Comparison of ENCODE assay signal across 18 cellular contexts in genomic region chr20:6976096-6976495, GRCh38.
"Had no signal": no experiment of that assay in that cellular context is flagged by ENCODE, and none has a peak within 500 bp of the region (broad histone marks: within the 10 kb centered on the region; RNA-seq: fewer than 3 reads in every experiment).

No MANE protein-coding gene starts in this region.

- H3K27me3 Mint-ChIP-seq: activated naive CD4-positive, alpha-beta T cell treated with anti-CD3 and anti-CD28 coated beads, Interleukin-2, amount 50 U/mL, for 24 hours; natural killer cell treated with Interleukin-12 subunit alpha and Interleukin-12 subunit beta and Interleukin-15 and Interleukin-18, amount 100 ng/mL, for 72 hours had no signal

- H3K4me1 Mint-ChIP-seq: activated naive CD4-positive, alpha-beta T cell treated with anti-CD3 and anti-CD28 coated beads, Interleukin-2, amount 50 U/mL, for 24 hours; immature natural killer cell; mesothelial cell of epicardium had no signal

- H3K27ac Mint-ChIP-seq: activated naive CD4-positive, alpha-beta T cell treated with anti-CD3 and anti-CD28 coated beads, Interleukin-2, amount 50 U/mL, for 24 hours; immature natural killer cell; mesothelial cell of epicardium; natural killer cell treated with Interleukin-12 subunit alpha and Interleukin-12 subunit beta and Interleukin-15 and Interleukin-18, amount 100 ng/mL, for 72 hours had no signal

- H3K9me3 ChIP-seq: suprapubic skin, vagina had no signal

- DNase-seq: activated CD8-positive, alpha-beta memory T cell treated with anti-CD3 and anti-CD28 coated beads for 24 hours; activated CD8-positive, alpha-beta memory T cell treated with anti-CD3 and anti-CD28 coated beads, Interleukin-2, amount 50 U/mL, for 48 hours; activated effector memory CD4-positive, alpha-beta T cell treated with Interleukin-2 at 50 U/mL for 16 hours; activated T-cell treated with anti-CD3 and anti-CD28 coated beads, Interleukin-2, amount 50 U/mL, for 48 hours; erythroblast; immature natural killer cell; left colon; lower lobe of right lung; stimulated activated naive CD4-positive, alpha-beta T cell treated with Interleukin-2 at 50 U/mL for 16 hours; T-helper 1 cell; T-helper 9 cell; trophoblast cell had no signal

- H3K4me3 ChIP-seq: cardiac muscle cell, lower lobe of right lung, suprapubic skin, vagina had no signal

- H3K4me1 ChIP-seq: lower lobe of right lung, suprapubic skin, vagina had no signal

- H3K27me3 ChIP-seq: cardiac muscle cell, suprapubic skin, vagina had no signal

- H3K27ac ChIP-seq: cardiac muscle cell, lower lobe of right lung, suprapubic skin, vagina had no signal

- H3K36me3 ChIP-seq: cardiac muscle cell, lower lobe of right lung, suprapubic skin, vagina had no signal

- H3K36me3 Mint-ChIP-seq: activated naive CD4-positive, alpha-beta T cell treated with anti-CD3 and anti-CD28 coated beads, Interleukin-2, amount 50 U/mL, for 24 hours; immature natural killer cell; mesothelial cell of epicardium; natural killer cell treated with Interleukin-12 subunit alpha and Interleukin-12 subunit beta and Interleukin-15 and Interleukin-18, amount 100 ng/mL, for 72 hours had no signal

- H3K4me3 Mint-ChIP-seq: activated naive CD4-positive, alpha-beta T cell treated with anti-CD3 and anti-CD28 coated beads, Interleukin-2, amount 50 U/mL, for 24 hours; immature natural killer cell; mesothelial cell of epicardium; natural killer cell treated with Interleukin-12 subunit alpha and Interleukin-12 subunit beta and Interleukin-15 and Interleukin-18, amount 100 ng/mL, for 72 hours had no signal
